In the genomic region with DNA sequence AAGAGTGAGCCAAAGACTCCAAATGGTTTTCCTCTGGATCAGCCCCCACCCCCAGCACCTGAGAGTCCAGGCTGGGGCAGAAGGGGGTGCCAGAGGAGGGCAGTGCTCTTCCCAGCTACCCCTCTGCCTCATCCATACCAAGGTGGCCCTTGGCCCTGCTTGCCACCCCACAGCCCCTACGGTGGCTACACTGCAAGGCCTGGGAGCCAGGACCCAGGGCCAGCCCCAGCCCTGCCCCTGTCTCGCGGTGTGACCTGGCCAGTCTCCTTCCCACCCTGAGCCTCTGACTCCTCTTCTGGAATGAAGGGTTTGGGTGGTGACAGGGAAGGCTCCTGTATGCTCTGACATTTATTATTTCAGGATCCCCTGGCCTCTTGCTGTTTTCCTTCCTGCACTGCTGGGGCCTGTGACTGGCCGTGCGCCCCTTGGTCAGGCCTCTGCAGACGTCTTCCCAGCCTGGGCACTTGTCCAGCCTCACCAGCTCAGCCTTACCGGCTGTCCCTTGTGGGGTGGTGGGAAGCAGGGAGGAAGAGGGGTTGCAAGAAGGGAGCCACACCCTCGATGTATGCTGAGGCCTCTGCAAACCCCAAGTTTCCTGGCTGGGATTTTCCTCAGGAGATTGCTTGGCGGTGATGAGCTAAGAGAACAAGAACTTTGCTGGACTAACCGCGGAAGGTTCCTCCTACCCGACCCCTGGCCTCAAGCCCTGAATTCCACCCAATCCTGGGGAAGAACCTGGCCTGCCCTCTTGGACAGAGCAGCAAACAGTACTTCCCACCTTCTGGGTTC, we compare ENCODE assay signal across 1 cellular context.
TF ChIP-seq lines count a peak whose summit lies in the region.

No MANE protein-coding gene starts in this region.

TF ChIP-seq in liver, 16 proteins besides CTCF, POLR2A, EP300 and RAD21 (continued from another document):
- TF ChIP-seq, protein P1, sequence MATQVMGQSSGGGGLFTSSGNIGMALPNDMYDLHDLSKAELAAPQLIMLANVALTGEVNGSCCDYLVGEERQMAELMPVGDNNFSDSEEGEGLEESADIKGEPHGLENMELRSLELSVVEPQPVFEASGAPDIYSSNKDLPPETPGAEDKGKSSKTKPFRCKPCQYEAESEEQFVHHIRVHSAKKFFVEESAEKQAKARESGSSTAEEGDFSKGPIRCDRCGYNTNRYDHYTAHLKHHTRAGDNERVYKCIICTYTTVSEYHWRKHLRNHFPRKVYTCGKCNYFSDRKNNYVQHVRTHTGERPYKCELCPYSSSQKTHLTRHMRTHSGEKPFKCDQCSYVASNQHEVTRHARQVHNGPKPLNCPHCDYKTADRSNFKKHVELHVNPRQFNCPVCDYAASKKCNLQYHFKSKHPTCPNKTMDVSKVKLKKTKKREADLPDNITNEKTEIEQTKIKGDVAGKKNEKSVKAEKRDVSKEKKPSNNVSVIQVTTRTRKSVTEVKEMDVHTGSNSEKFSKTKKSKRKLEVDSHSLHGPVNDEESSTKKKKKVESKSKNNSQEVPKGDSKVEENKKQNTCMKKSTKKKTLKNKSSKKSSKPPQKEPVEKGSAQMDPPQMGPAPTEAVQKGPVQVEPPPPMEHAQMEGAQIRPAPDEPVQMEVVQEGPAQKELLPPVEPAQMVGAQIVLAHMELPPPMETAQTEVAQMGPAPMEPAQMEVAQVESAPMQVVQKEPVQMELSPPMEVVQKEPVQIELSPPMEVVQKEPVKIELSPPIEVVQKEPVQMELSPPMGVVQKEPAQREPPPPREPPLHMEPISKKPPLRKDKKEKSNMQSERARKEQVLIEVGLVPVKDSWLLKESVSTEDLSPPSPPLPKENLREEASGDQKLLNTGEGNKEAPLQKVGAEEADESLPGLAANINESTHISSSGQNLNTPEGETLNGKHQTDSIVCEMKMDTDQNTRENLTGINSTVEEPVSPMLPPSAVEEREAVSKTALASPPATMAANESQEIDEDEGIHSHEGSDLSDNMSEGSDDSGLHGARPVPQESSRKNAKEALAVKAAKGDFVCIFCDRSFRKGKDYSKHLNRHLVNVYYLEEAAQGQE (IDR thresholded peaks at IDR 0.05) = no peak
- TF ChIP-seq FOXA1 (IDR thresholded peaks at IDR 0.05) = no peak
